Comparison of ENCODE assay signal across 8 cellular contexts in the genomic region with DNA sequence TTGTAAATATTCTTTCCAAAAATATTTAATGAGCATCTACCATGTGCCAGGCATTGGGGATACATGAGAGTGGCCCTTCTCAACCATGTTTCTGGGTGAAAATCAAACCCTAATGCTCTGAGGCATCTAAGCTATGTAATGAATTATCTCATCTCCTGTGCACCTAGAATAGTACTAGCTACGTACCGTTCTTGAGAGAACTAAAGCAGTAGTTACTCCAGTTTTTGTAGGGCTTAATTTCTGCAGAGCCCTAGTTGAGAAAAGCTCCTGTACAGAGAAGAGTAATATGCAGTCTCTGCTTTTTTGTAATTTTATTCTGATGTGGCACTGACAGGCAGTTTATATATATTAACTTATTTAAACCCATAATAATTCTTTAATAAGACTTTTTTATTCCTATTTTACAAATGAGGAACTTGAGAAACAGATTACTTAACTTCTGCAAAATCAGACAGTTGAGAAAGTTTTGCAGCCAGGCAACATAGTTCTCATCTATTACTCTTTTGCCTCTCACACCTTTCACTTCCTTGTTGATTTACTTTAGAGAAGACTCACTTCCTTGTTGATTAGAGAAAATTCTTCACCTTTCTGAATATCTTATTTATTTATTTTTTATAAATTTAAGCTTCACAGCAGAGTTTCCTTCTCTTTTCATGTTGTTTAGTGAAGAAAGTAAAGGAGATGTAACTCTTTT. TPM values are rescaled to one million over a fixed set of nuclear protein-coding genes. Genes with fewer than 3 reads are reported as not detected.
DNase-seq lines count a peak whose midpoint lies in the region; ATAC-seq and TF ChIP-seq lines count a peak whose summit lies in the region.

No MANE protein-coding gene starts in this region.

- H3K27ac ChIP-seq in HL-60 (replicated peaks) (peak overlapping the region; percentile 77), coronary artery (peak overlapping the region in 1 of 2 donors; percentile 35)

- peak overlapping the region; percentile 100 for H3K4me3 Mint-ChIP-seq in CD14-positive monocyte

- intact Hi-C loops in CD14-positive monocyte (cut with micrococcal nuclease), result loop anchor here (5.0 to 10.0 kb wide), 2 partner anchors 537 to 540 kb away; partner anchors contain the start of gene HNMT (in 1 of the 2)

- H3K27me3 ChIP-seq in HL-60 (ENCODE audit: insufficient read depth, poor library complexity, severe bottlenecking), result no peaks in the 10 kb centered on the region
- no peaks in the 10 kb centered on the region for H3K27me3 ChIP-seq in BE2C

- no peaks in the 10 kb centered on the region for H3K4me1 ChIP-seq in BE2C

- H3K36me3 ChIP-seq in BE2C, result no peaks in the 10 kb centered on the region

- peaks cover 58% of the 10 kb centered on the region for H3K4me1 Mint-ChIP-seq in CD14-positive monocyte

- DNase-seq in CD14-positive monocyte (ENCODE audit: low spot score), result no peak
- DNase-seq in HL-60 (ENCODE audit: low read depth in 1 of 2, low spot score in 1 of 2), result peak; percentile 49 to 64
- no peak for DNase-seq in coronary artery (ENCODE audit: low spot score)
- no peak for DNase-seq in activated effector memory CD4-positive, alpha-beta T cell treated with anti-CD3 and anti-CD28 coated beads, Interleukin-2, amount 50 U/mL, for 16 hours
- DNase-seq in activated CD8-positive, alpha-beta memory T cell treated with anti-CD3 and anti-CD28 coated beads, Interleukin-2, amount 50 U/mL, for 4 hours, result no peak
- no peak for DNase-seq in amygdala (lab: John Stamatoyannopoulos, UW)
- DNase-seq in BE2C, result no peak

- peaks cover 6 to 15% of the 10 kb centered on the region in 2 donors for H3K36me3 Mint-ChIP-seq in CD14-positive monocyte

- ATAC-seq in GM21360 (IDR thresholded peaks at IDR 0.05; ENCODE audit: unreplicated experiment), result peak; percentile 36

- H3K27me3 Mint-ChIP-seq in CD14-positive monocyte (ENCODE audit: low read depth in 3 of 3), result peaks cover 0 to 2% (median 0%) of the 10 kb centered on the region in 3 donors

- H3K9me3 Mint-ChIP-seq in CD14-positive monocyte, result peaks cover 0 to 1% (median 0%) of the 10 kb centered on the region in 7 donors

- H3K27ac Mint-ChIP-seq in CD14-positive monocyte, result peak overlapping the region; percentile 88 to 100 (median 97)

- H3K4me3 ChIP-seq in HL-60 (replicated peaks; ENCODE audit: insufficient read depth, low read length) (peak overlapping the region; percentile 91), coronary artery (peak overlapping the region; percentile 92), BE2C (ENCODE audit: low read depth, low read length) (no peak overlapping the region)

- no peaks in the 10 kb centered on the region for H3K9me3 ChIP-seq in BE2C

- TF ChIP-seq CTCF in CD14-positive monocyte (IDR thresholded peaks at IDR 0.05), result no peak
- no peak for TF ChIP-seq CTCF in HL-60 (IDR thresholded peaks at IDR 0.05; ENCODE audit: insufficient read depth, low read length)
- TF ChIP-seq CTCF in coronary artery (IDR thresholded peaks at IDR 0.05), result no peak
- no peak for TF ChIP-seq CTCF in BE2C (IDR thresholded peaks at IDR 0.05; ENCODE audit: low read depth, low read length)

RNA-seq across cellular contexts. Expression of gene SPOPL, which starts 3.1 kb away (rescaled TPM):
- polyA plus RNA-seq in CD14-positive monocyte, result 10 to 100 TPM; 13.1 to 18.1 TPM
- polyA plus RNA-seq in BE2C (2012; ENCODE audit: insufficient read depth, insufficient read length, low read depth), result 4.8 TPM

Comparison
In these comparisons a context has a peak if more than half of its experiments do, and no peak if none do; other contexts are left out.
1. DNase-seq: peak in HL-60 (2 of 2); none in CD14-positive monocyte (single experiment), coronary artery (single experiment), activated effector memory CD4-positive, alpha-beta T cell treated with anti-CD3 and anti-CD28 coated beads, Interleukin-2, amount 50 U/mL, for 16 hours (single experiment), activated CD8-positive, alpha-beta memory T cell treated with anti-CD3 and anti-CD28 coated beads, Interleukin-2, amount 50 U/mL, for 4 hours (single experiment), amygdala (0 of 56) and BE2C (single experiment).